Comparison of ENCODE assay signal across 8 cellular contexts in the genomic region with DNA sequence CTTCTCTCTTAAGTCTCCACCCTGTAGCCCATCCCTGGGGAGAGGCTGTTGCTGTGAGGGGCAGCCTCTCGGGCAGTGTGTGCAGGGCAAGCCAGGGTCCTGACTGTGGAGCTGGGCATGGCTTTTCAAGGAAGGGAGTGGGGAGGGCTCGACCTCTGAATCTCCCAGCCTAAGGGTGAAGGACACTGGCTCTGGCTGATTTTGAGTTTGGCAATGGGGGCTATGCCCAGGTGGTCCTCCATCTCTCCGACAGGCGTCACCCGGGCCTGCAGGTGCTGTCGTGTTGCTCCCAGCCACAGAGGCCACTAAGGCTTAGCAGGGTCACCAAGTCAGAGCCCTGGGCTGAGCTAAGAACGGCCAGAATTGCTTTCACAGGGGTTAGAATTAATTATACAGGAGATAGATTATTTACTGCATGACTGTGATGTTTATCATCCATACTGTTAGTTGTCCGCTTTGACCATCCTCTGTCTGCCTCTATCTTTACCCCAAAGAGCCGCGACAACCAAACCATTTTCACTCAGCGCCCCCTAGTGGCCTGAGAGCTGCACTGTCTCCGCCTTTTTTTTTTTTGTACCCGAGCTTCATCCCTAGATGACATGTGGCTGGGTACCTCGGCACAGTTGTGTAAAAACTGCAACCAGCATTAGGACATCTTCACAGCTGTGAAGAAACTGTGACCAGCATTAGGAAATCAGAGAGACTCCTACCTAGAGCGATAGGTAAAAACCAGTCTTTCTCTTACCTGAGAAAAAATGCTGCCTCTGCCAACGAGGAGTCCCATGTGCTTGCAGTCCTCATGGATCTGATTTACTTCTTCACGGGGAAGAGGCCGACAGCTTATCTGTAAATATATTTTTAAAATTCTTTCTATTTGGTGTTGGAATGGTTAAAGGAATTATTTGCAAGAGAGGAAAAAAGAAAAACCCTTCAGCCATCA. TPM values are rescaled to one million over a fixed set of nuclear protein-coding genes. Genes with fewer than 3 reads are reported as not detected.
DNase-seq lines count a peak whose midpoint lies in the region; ATAC-seq and TF ChIP-seq lines count a peak whose summit lies in the region.

No MANE protein-coding gene starts in this region.

- peak; percentile 93 for TF ChIP-seq CTCF in KMS-11 (conservative IDR thresholded peaks at IDR 0.05; ENCODE audit: low read depth, low read length)
- peak; percentile 99 for TF ChIP-seq CTCF in PC-9 (conservative IDR thresholded peaks at IDR 0.05)
- peak; percentile 84 for TF ChIP-seq CTCF in fibroblast of the aortic adventitia (IDR thresholded peaks at IDR 0.05; ENCODE audit: insufficient read depth, low read length)
- peak; percentile 94 for TF ChIP-seq CTCF in osteoblast (IDR thresholded peaks at IDR 0.05; ENCODE audit: extremely low read depth, low read depth, low read length)

- H3K4me3 ChIP-seq in KMS-11 (IDR thresholded peaks at IDR 0.05; ENCODE audit: insufficient read depth, low read depth, low read length), result no peak overlapping the region
- H3K4me3 ChIP-seq in PC-9, result no peak overlapping the region
- no peak overlapping the region for H3K4me3 ChIP-seq in fibroblast of the aortic adventitia (ENCODE audit: low read depth, low read length)
- no peak overlapping the region for H3K4me3 ChIP-seq in osteoblast (ENCODE audit: insufficient read depth, low read length)

- H3K27ac ChIP-seq in KMS-11 (no peak overlapping the region), PC-9 (no peak overlapping the region), osteoblast (ENCODE audit: low read depth, low read length) (no peak overlapping the region)

- H3K9me2 ChIP-seq in PC-9 (ENCODE audit: insufficient read depth), result no peaks in the 10 kb centered on the region

- no peaks in the 10 kb centered on the region for H3K36me3 ChIP-seq in KMS-11 (ENCODE audit: insufficient read depth)
- H3K36me3 ChIP-seq in PC-9 (ENCODE audit: low read depth), result no peaks in the 10 kb centered on the region
- no peaks in the 10 kb centered on the region for H3K36me3 ChIP-seq in osteoblast (ENCODE audit: insufficient read depth, low read length)

- H4K20me1 ChIP-seq in KMS-11 (ENCODE audit: insufficient read depth), result no peaks in the 10 kb centered on the region
- H4K20me1 ChIP-seq in PC-9 (ENCODE audit: insufficient read depth), result no peaks in the 10 kb centered on the region
- H4K20me1 ChIP-seq in osteoblast (ENCODE audit: insufficient read depth, low read length), result no peaks in the 10 kb centered on the region

- H3F3A ChIP-seq in PC-9 (ENCODE audit: insufficient read depth, low read depth), result no peaks in the 10 kb centered on the region

- no TSS peak for BruUV-seq in PC-9 (replicated peaks; lab: Mats Ljungman, UMichigan)

- H3K9me3 ChIP-seq in PC-9 (ENCODE audit: insufficient read depth, low read depth) (no peaks in the 10 kb centered on the region), osteoblast (ENCODE audit: low read depth, low read length) (no peaks in the 10 kb centered on the region)

- H3K79me2 ChIP-seq in KMS-11 (ENCODE audit: insufficient read depth, low read depth), result no peaks in the 10 kb centered on the region
- H3K79me2 ChIP-seq in PC-9 (ENCODE audit: low read depth), result no peaks in the 10 kb centered on the region
- H3K79me2 ChIP-seq in osteoblast (ENCODE audit: insufficient read depth, low read length), result no peaks in the 10 kb centered on the region

- no peak overlapping the region for H3K9ac ChIP-seq in KMS-11

- H3K4me2 ChIP-seq in KMS-11, result no peak overlapping the region
- no peak overlapping the region for H3K4me2 ChIP-seq in PC-9
- H3K4me2 ChIP-seq in osteoblast (ENCODE audit: insufficient read depth, low read length), result no peak overlapping the region

- intact Hi-C loops in PC-9 (cut with micrococcal nuclease; ENCODE audit: unreplicated experiment), result loop anchor here (1.0 to 2.0 kb wide), 4 partner anchors 88 to 529 kb away; partner anchors contain the start of genes BRIX1 and RAD1

- DNase-seq in DMS53 (lab: John Stamatoyannopoulos, UW) (peak; percentile 78), PC-9 (peak; percentile 56 to 81), activated T-helper 1 cell treated with Interleukin-2 at 50 U/mL for 16 hours (ENCODE audit: low read depth) (peak; percentile 3), fibroblast of the aortic adventitia (ENCODE audit: low read depth) (peak; percentile 59), osteoblast (ENCODE audit: insufficient read length, low spot score, missing footprints) (peak; percentile 86), ureter (ENCODE audit: low spot score) (peak; percentile 46)

- ATAC-seq in GM21515 (IDR thresholded peaks at IDR 0.05; ENCODE audit: unreplicated experiment), result peak; percentile 76

- no peaks in the 10 kb centered on the region for H3K27me3 ChIP-seq in KMS-11 (ENCODE audit: insufficient read depth, low read depth)
- peaks cover 48% of the 10 kb centered on the region for H3K27me3 ChIP-seq in PC-9 (ENCODE audit: insufficient read depth, low read depth)
- peaks cover 15% of the 10 kb centered on the region for H3K27me3 ChIP-seq in osteoblast (ENCODE audit: insufficient read depth, low read length)

- H2AFZ ChIP-seq in KMS-11 (ENCODE audit: low read depth), result peak overlapping the region; percentile 12; the same call in 1 of the 2 replicates
- no peak overlapping the region for H2AFZ ChIP-seq in PC-9
- no peak overlapping the region for H2AFZ ChIP-seq in osteoblast (ENCODE audit: low read length)

- POLR2A ChIA-PET in PC-9 (lab: Charles Lee; ENCODE audit: unreplicated experiment), result interaction anchor here (0.6 kb wide), 2 partner anchors 406 to 1792 kb away, joined by 3 to 4 read pairs; no protein-coding TSS in a partner anchor

- CTCF ChIA-PET in PC-9 (lab: Charles Lee), result interaction anchor here (0.5 to 1.7 kb wide), 15 partner anchors 9 to 525 kb away, joined by 3 to 9 read pairs (median 3); partner anchors contain the start of genes BRIX1, DNAJC21 and RAD1

- H3K4me1 ChIP-seq in KMS-11 (ENCODE audit: low read depth, poor library complexity, severe bottlenecking) (peaks cover 12% of the 10 kb centered on the region), PC-9 (replicated peaks; ENCODE audit: insufficient read depth) (no peaks in the 10 kb centered on the region), osteoblast (ENCODE audit: insufficient read depth, low read length) (no peaks in the 10 kb centered on the region)

RNA-seq across cellular contexts. Expression of gene AGXT2, which starts 44.5 kb away (rescaled TPM):
- total RNA-seq in PC-9 (2021), result not detected in 2 replicates
- not detected in 2 replicates for total RNA-seq in fibroblast of the aortic adventitia (ENCODE audit: low replicate concordance)
- total RNA-seq in osteoblast, result not detected in 2 replicates
- total RNA-seq in ureter, result not detected

Comparison
In these comparisons a context has a peak if more than half of its experiments do, and no peak if none do; other contexts are left out.
1. DNase-seq: peak in every context shown above with its lines; median percentile 86 in osteoblast; 78 in DMS53; 68 in PC-9; 59 in fibroblast of the aortic adventitia; 46 in ureter; 3 in activated T-helper 1 cell treated with Interleukin-2 at 50 U/mL for 16 hours.